2 cellular contexts compared by ENCODE assay signal in genomic region chr6:43428874-43429273, GRCh38.
TF ChIP-seq lines count a peak whose summit lies in the region.

No MANE protein-coding gene starts in this region.

TF ChIP-seq in A549, 52 proteins besides CTCF, POLR2A, EP300 and RAD21:
- no peak for TF ChIP-seq REST (IDR thresholded peaks at IDR 0.05)

TF ChIP-seq in K562, 482 proteins besides CTCF, POLR2A, EP300 and RAD21:
- peak; percentile 72 for TF ChIP-seq TFE3 (CRISPR knock-in tag; IDR thresholded peaks at IDR 0.05)
- TF ChIP-seq REST (CRISPR knock-in tag; IDR thresholded peaks at IDR 0.05; ENCODE audit: low read depth): 0 out of 2 replicates have a peak, but pooled peaks have one; percentile 32
- TF ChIP-seq USF1 (CRISPR knock-in tag; IDR thresholded peaks at IDR 0.05): no peak
TF ChIP-seq in K562: peak in this region for 2.
